ENCODE assay signal across 22 cellular contexts in the genomic region with DNA sequence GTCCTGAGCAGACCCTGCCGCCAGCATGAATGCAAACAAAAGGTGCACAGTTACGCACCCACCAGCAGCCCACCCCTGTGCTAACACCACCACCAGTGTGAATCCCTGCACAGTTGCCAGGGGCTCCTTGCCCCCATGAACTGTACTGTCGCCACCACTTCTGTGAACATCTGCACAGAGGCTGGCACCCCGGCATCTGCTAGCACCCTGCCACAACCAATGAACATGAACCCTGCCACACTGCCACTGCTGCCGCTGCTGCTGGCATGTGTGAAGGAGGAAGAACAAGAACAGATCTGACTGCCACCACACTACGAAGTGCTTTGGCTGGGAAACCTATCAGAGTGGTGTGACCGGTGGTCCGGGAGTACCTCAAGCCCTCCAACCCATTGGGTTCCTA.
"Had no signal": no experiment of that assay in that cellular context is flagged by ENCODE, and none has a peak within 500 bp of the region (broad histone marks: within the 10 kb centered on the region; RNA-seq: fewer than 3 reads in every experiment).

No MANE protein-coding gene starts in this region.

- H3K9ac ChIP-seq: SK-N-SH had no signal

- H3K36me3 ChIP-seq: MG63 had no signal

- DNase-seq: IMR-90, Karpas-422, KG1, MG63, NCI-H1092, NCI-H1105 treated with DMSO at 0.1 percent for 48 hours, NCI-H1417 treated with DMSO at 0.1 percent for 48 hours, NCI-H146, NCI-H1694 treated with DMSO at 0.1 percent for 48 hours, NCI-H1930, NCI-H2081, NCI-H2107, NCI-H2227 treated with DMSO at 0.1 percent for 48 hours, NCI-H446, NCI-H510A, NCI-H524 treated with DMSO at 0.1 percent for 48 hours, NCI-H69, NCI-H774, RPMI8226, SHP77, SK-N-SH had no signal

- H3K4me3 ChIP-seq: MG63 had no signal

- ATAC-seq: HepG2 had no signal

- H3K27me3 ChIP-seq: MG63 had no signal

- H3K4me2 ChIP-seq: SK-N-SH had no signal

- H3K9me3 ChIP-seq: MG63, SK-N-SH had no signal
